ENCODE assay signal across 26 cellular contexts in the genomic region with DNA sequence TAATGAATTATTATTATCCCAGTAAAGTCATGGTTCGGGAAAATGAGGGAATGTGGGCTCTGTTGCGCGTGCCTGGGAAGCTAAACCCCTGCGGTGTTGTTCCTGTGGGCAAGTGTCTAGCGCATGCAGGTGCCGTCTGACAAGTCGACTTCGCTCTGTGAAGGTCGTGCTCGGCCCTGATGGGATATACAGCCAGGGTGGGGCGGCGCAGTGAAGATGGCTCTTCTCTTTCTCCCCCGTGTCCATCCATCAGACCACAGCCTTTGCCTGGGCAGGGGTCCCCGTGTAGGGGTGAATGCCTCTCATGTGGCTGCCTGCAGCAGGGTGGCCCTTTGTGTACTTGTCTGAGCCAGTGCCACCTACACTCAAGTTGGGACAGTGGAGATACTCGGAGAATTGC. TPM values are rescaled to one million over a fixed set of nuclear protein-coding genes. Genes with fewer than 3 reads are reported as not detected.
"Had no signal": no experiment of that assay in that cellular context is flagged by ENCODE, and none has a peak within 500 bp of the region (broad histone marks: within the 10 kb centered on the region; RNA-seq: fewer than 3 reads in every experiment).

No MANE protein-coding gene starts in this region.

- H3K9me3 ChIP-seq: MG63, SJSA1 had no signal

- DNase-seq: KBM-7, MG63, NCI-H1092, NCI-H1105 treated with DMSO at 0.1 percent for 48 hours, NCI-H1417 treated with DMSO at 0.1 percent for 48 hours, NCI-H146, NCI-H1694 treated with DMSO at 0.1 percent for 48 hours, NCI-H1930, NCI-H2081, NCI-H2107, NCI-H226, NCI-H446, NCI-H510A, NCI-H524 treated with DMSO at 0.1 percent for 48 hours, NCI-H69, NCI-H774, PC-3, Right ventricle myocardium superior, SIG-M5, SW 1271, T-cell had no signal

- H3K4me3 ChIP-seq: MG63, SJSA1, SK-N-MC had no signal

- H3K4me1 ChIP-seq: SJSA1 had no signal

- H3K27ac ChIP-seq: SJSA1, SK-N-MC had no signal

- H3K27me3 ChIP-seq: MG63, SJSA1 had no signal

RNA-seq across cellular contexts. Expression of a gene that starts 59.6 kb away (rescaled TPM):
- total RNA-seq: HT-29, LHCN-M2, OCI-LY7, PC-3, SJSA1, T-cell had no signal
